16 cellular contexts compared by ENCODE assay signal in the genomic region with DNA sequence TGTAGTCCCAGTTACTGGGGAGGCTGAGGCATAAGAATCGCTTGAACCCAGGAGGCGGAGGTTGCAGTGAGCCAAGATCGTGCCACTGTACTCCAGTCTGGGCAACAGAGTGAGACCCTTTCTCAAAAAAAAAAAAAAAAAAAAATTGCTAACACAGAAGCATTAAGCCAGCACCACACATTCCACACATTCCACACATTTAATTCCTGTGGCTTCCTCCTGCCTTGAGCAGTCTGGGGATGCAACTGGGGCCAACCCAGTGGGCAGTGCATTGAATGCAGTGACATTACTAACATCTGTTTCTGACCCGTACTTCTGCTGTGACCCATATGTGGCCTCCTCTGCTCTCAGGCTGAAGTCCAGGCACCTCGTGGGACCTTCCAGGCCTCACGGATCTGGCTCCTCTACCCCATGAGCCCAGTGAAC.
A peak's percentile ranks its signal among the peaks of the same experiment; 100 is the strongest.
DNase-seq lines count a peak whose midpoint lies in the region; ATAC-seq and TF ChIP-seq lines count a peak whose summit lies in the region.
"Had no signal": no experiment of that assay in that cellular context is flagged by ENCODE, and none has a peak within 500 bp of the region (broad histone marks: within the 10 kb centered on the region; RNA-seq: fewer than 3 reads in every experiment).

No MANE protein-coding gene starts in this region.

- H2BK15ac ChIP-seq in mesenchymal stem cell (ENCODE audit: low read depth, poor library complexity, severe bottlenecking), result no peak overlapping the region

- H3K9me3 ChIP-seq in endodermal cell (ENCODE audit: control insufficient read depth, low read length) (peaks cover 21% of the 10 kb centered on the region), mesenchymal stem cell (ENCODE audit: control insufficient read depth, low read length) (no peaks in the 10 kb centered on the region)

- H4K91ac ChIP-seq in mesenchymal stem cell (ENCODE audit: low read length), result peak overlapping the region; percentile 52

- ATAC-seq in GM18498 (IDR thresholded peaks at IDR 0.05; ENCODE audit: unreplicated experiment), result no peak
- no peak for ATAC-seq in left ventricle myocardium superior

- peak overlapping the region; percentile 69 for H2AK5ac ChIP-seq in mesenchymal stem cell (ENCODE audit: low read length, severe bottlenecking)

- peaks cover 3% of the 10 kb centered on the region for H3K4me1 ChIP-seq in endodermal cell (ENCODE audit: control insufficient read depth, insufficient read depth, low read length)
- peaks cover 8% of the 10 kb centered on the region for H3K4me1 ChIP-seq in mesenchymal stem cell (ENCODE audit: control insufficient read depth, insufficient read depth, low read depth, low read length)

- WGBS in endodermal cell (ENCODE audit: insufficient coverage in 1 of 2, insufficient read length in 1 of 2), 2 experiments, result 65 to 74% methylated on average over 4 to 6 of the region's 6 CpGs
- WGBS in mesenchymal stem cell, result 65% methylated on average over 6 of the region's 6 CpGs

- no peak overlapping the region for H2BK120ac ChIP-seq in mesenchymal stem cell (ENCODE audit: low read depth, low read length)

- H3K36me3 Mint-ChIP-seq in Calu3 (ENCODE audit: insufficient read depth, unreplicated experiment) (peaks cover 6% of the 10 kb centered on the region), endodermal cell (ENCODE audit: low read depth) (peaks cover 2% of the 10 kb centered on the region)

- no peak overlapping the region for H3K23ac ChIP-seq in mesenchymal stem cell (ENCODE audit: low read length in 2 of 2)

- no peak overlapping the region for H3K4me3 Mint-ChIP-seq in Calu3 (ENCODE audit: low read depth, unreplicated experiment)
- no peak overlapping the region for H3K4me3 Mint-ChIP-seq in endodermal cell
- H3K4me3 Mint-ChIP-seq: activated CD4-positive, alpha-beta memory T cell treated with anti-CD3 and anti-CD28 coated beads for 36 hours; stimulated activated memory B cell treated with anti-CD40 and anti-IgM and Interleukin-4, amounts not matched to agents 10 μg/mL and 1 μg/mL and 100 μg/mL, for 72 hours had no signal

- no peak overlapping the region for H2BK12ac ChIP-seq in mesenchymal stem cell (ENCODE audit: low read length in 2 of 2)

- peak overlapping the region in 1 of 2 experiments; percentile 76 for H3K14ac ChIP-seq in mesenchymal stem cell (ENCODE audit: low read length in 2 of 2)

- no TSS peak for BruUV-seq in Calu3 (replicated peaks; lab: Mats Ljungman, UMichigan)

- H3K27me3 ChIP-seq in endodermal cell (ENCODE audit: control insufficient read depth, insufficient read depth, low read length, poor library complexity, severe bottlenecking) (no peaks in the 10 kb centered on the region), mesenchymal stem cell (ENCODE audit: control insufficient read depth in 1 of 2, insufficient read depth in 1 of 2, low read length in 2 of 2) (no peaks in the 10 kb centered on the region)

- H3K4ac ChIP-seq in mesenchymal stem cell (ENCODE audit: low read depth in 1 of 2, low read length in 2 of 2), result no peak overlapping the region

- no peak overlapping the region for H2BK5ac ChIP-seq in mesenchymal stem cell (ENCODE audit: low read depth, low read length, poor library complexity, severe bottlenecking)

- H3K27ac ChIP-seq in endodermal cell (ENCODE audit: low read depth, low read length) (no peak overlapping the region), mesenchymal stem cell (ENCODE audit: low read length, poor library complexity, severe bottlenecking) (peak overlapping the region; percentile 44)
- H3K27ac ChIP-seq: epithelial cell of prostate, HL-60 had no signal

- H3K27ac Mint-ChIP-seq in Calu3 (ENCODE audit: unreplicated experiment), result peak overlapping the region; percentile 68
- H3K27ac Mint-ChIP-seq in endodermal cell, result peak overlapping the region; percentile 86
- H3K27ac Mint-ChIP-seq: activated CD4-positive, alpha-beta memory T cell treated with anti-CD3 and anti-CD28 coated beads for 36 hours; stimulated activated memory B cell treated with anti-CD40 and anti-IgM and Interleukin-4, amounts not matched to agents 10 μg/mL and 1 μg/mL and 100 μg/mL, for 72 hours had no signal

- DNase-seq in Calu3, result peak; percentile 20
- peak; percentile 77 for DNase-seq in LHCN-M2 (ENCODE audit: low read depth)
- peak; percentile 76 for DNase-seq in endodermal cell
- peak; percentile 54 for DNase-seq in mesenchymal stem cell
- DNase-seq in germinal center (ENCODE audit: low spot score), result no peak
- no peak for DNase-seq in left ventricle myocardium superior
- DNase-seq in DMS79 (lab: John Stamatoyannopoulos, UW), result no peak
- DNase-seq: activated CD4-positive, alpha-beta memory T cell treated with anti-CD3 and anti-CD28 coated beads for 36 hours; DMS 273 treated with DMSO at 0.1 percent for 48 hours; midbrain; NCI-H2107; stimulated activated CD4-positive, alpha-beta T cell treated with anti-CD3 and anti-CD28 coated beads, Interleukin-12 subunit alpha, Interleukin-12 subunit beta, amount 100 ng/mL, for 4 hours had no signal

- no peak overlapping the region for H2AFZ ChIP-seq in mesenchymal stem cell (ENCODE audit: low read depth, low read length)

- peaks cover 11% of the 10 kb centered on the region for H3K79me1 ChIP-seq in mesenchymal stem cell (replicated peaks; ENCODE audit: low read length, poor library complexity, severe bottlenecking)

- H3K4me2 ChIP-seq in mesenchymal stem cell (ENCODE audit: low read length, poor library complexity, severe bottlenecking), result no peak overlapping the region

- H3K9me3 Mint-ChIP-seq in Calu3 (ENCODE audit: low read depth, unreplicated experiment) (peaks cover 7% of the 10 kb centered on the region), endodermal cell (peaks cover 31% of the 10 kb centered on the region)

- CTCF ChIA-PET in Calu3 (lab: Charles Lee), result no interaction called here

- intact Hi-C loops in Calu3 (cut with micrococcal nuclease; ENCODE audit: unreplicated experiment) (no loop called here), left ventricle myocardium superior (cut with micrococcal nuclease) (no loop called here)

- H3K36me3 ChIP-seq in endodermal cell (ENCODE audit: control insufficient read depth, insufficient read depth, low read length) (no peaks in the 10 kb centered on the region), mesenchymal stem cell (ENCODE audit: control insufficient read depth in 1 of 2, insufficient read depth in 2 of 2, low read depth in 1 of 2, low read length in 2 of 2) (peaks cover 0 to 2% of the 10 kb centered on the region in 2 experiments)

- peak overlapping the region; percentile 5 to 67 for H3K18ac ChIP-seq in mesenchymal stem cell (ENCODE audit: low read depth in 1 of 2, low read length in 2 of 2)

- no peak for TF ChIP-seq CTCF in Calu3 (IDR thresholded peaks at IDR 0.05; ENCODE audit: unreplicated experiment)
- TF ChIP-seq CTCF in endodermal cell (conservative IDR thresholded peaks at IDR 0.05), result no peak

- H3K9ac ChIP-seq in endodermal cell (ENCODE audit: extremely low read depth, low read length, poor library complexity, severe bottlenecking) (no peak overlapping the region), mesenchymal stem cell (ENCODE audit: low read length) (no peak overlapping the region)

- peak overlapping the region; percentile 81 for H4K8ac ChIP-seq in mesenchymal stem cell (ENCODE audit: low read length)

- H3K4me1 Mint-ChIP-seq in Calu3 (ENCODE audit: low read depth, unreplicated experiment), result peaks cover 8% of the 10 kb centered on the region
- H3K4me1 Mint-ChIP-seq in endodermal cell, result peaks cover 11% of the 10 kb centered on the region

- H3K27me3 Mint-ChIP-seq in Calu3 (ENCODE audit: unreplicated experiment) (no peaks in the 10 kb centered on the region), endodermal cell (ENCODE audit: insufficient read depth) (peaks cover 1% of the 10 kb centered on the region)

- H3K4me3 ChIP-seq in endodermal cell (ENCODE audit: low read length) (no peak overlapping the region), mesenchymal stem cell (ENCODE audit: insufficient read depth in 1 of 2, low read depth in 1 of 2, low read length in 2 of 2) (no peak overlapping the region)

Comparison
In these comparisons a context has a peak if more than half of its experiments do, and no peak if none do; other contexts are left out.
1. DNase-seq: peak in Calu3 (single experiment), LHCN-M2 (single experiment), endodermal cell (single experiment) and mesenchymal stem cell (single experiment); none in germinal center (single experiment), left ventricle myocardium superior (single experiment) and DMS79 (single experiment).